8 cellular contexts compared by ENCODE assay signal in genomic region chr17:27578718-27579085, GRCh38. TPM values are rescaled to one million over a fixed set of nuclear protein-coding genes. Genes with fewer than 3 reads are reported as not detected.
A peak's percentile ranks its signal among the peaks of the same experiment; 100 is the strongest.
DNase-seq lines count a peak whose midpoint lies in the region; ATAC-seq, FAIRE-seq and TF ChIP-seq lines count a peak whose summit lies in the region.
"Had no signal": no experiment of that assay in that cellular context is flagged by ENCODE, and none has a peak within 500 bp of the region (broad histone marks: within the 10 kb centered on the region; RNA-seq: fewer than 3 reads in every experiment).

No MANE protein-coding gene starts in this region.

- peak; percentile 74 for DNase-seq in GM19240 (ENCODE audit: insufficient read length, low spot score)
- peak; percentile 58 for DNase-seq in activated CD4-positive, alpha-beta memory T cell treated with anti-CD3 and anti-CD28 coated beads, Interleukin-2, amount 10 ng/mL, durations not matched to agents 7 days and 5 days
- DNase-seq in natural killer cell treated with Interleukin-12 subunit alpha and Interleukin-12 subunit beta and Interleukin-15 and Interleukin-18, amount 100 ng/mL, for 72 hours (ENCODE audit: low spot score) = no peak
- no peak for DNase-seq in NCI-H2081 (lab: John Stamatoyannopoulos, UW)
- DNase-seq in D721Med (ENCODE audit: insufficient read length, low spot score) = no peak
- DNase-seq in NCI-H2171 treated with DMSO at 0.1 percent for 48 hours (lab: John Stamatoyannopoulos, UW) = no peak

- H3K36me3 Mint-ChIP-seq in activated CD4-positive, alpha-beta memory T cell treated with anti-CD3 and anti-CD28 coated beads, Interleukin-2, amount 10 ng/mL, durations not matched to agents 7 days and 5 days (ENCODE audit: low read depth) = peaks cover 7% of the 10 kb centered on the region
- peaks cover 5% of the 10 kb centered on the region for H3K36me3 Mint-ChIP-seq in natural killer cell treated with Interleukin-12 subunit alpha and Interleukin-12 subunit beta and Interleukin-15 and Interleukin-18, amount 100 ng/mL, for 72 hours

- no peak for TF ChIP-seq CTCF in D721Med (IDR thresholded peaks at IDR 0.05; ENCODE audit: insufficient read depth, missing control alignments)

- H3K9me3 Mint-ChIP-seq in activated CD4-positive, alpha-beta memory T cell treated with anti-CD3 and anti-CD28 coated beads, Interleukin-2, amount 10 ng/mL, durations not matched to agents 7 days and 5 days = no peaks in the 10 kb centered on the region
- no peaks in the 10 kb centered on the region for H3K9me3 Mint-ChIP-seq in natural killer cell treated with Interleukin-12 subunit alpha and Interleukin-12 subunit beta and Interleukin-15 and Interleukin-18, amount 100 ng/mL, for 72 hours

- H3K4me3 Mint-ChIP-seq in activated CD4-positive, alpha-beta memory T cell treated with anti-CD3 and anti-CD28 coated beads, Interleukin-2, amount 10 ng/mL, durations not matched to agents 7 days and 5 days = no peak overlapping the region
- peak overlapping the region; percentile 61 for H3K4me3 Mint-ChIP-seq in natural killer cell treated with Interleukin-12 subunit alpha and Interleukin-12 subunit beta and Interleukin-15 and Interleukin-18, amount 100 ng/mL, for 72 hours

- FAIRE-seq in D721Med (lab: Jason Lieb, UNC) = no peak
- FAIRE-seq: keratinocyte had no signal

- no peaks in the 10 kb centered on the region for H3K27me3 Mint-ChIP-seq in activated CD4-positive, alpha-beta memory T cell treated with anti-CD3 and anti-CD28 coated beads, Interleukin-2, amount 10 ng/mL, durations not matched to agents 7 days and 5 days
- no peaks in the 10 kb centered on the region for H3K27me3 Mint-ChIP-seq in natural killer cell treated with Interleukin-12 subunit alpha and Interleukin-12 subunit beta and Interleukin-15 and Interleukin-18, amount 100 ng/mL, for 72 hours

- peaks cover 70% of the 10 kb centered on the region for H3K4me1 Mint-ChIP-seq in activated CD4-positive, alpha-beta memory T cell treated with anti-CD3 and anti-CD28 coated beads, Interleukin-2, amount 10 ng/mL, durations not matched to agents 7 days and 5 days
- peaks cover 57 to 65% of the 10 kb centered on the region in 2 donors for H3K4me1 Mint-ChIP-seq in natural killer cell treated with Interleukin-12 subunit alpha and Interleukin-12 subunit beta and Interleukin-15 and Interleukin-18, amount 100 ng/mL, for 72 hours (ENCODE audit: low read depth in 2 of 2)

- peak overlapping the region; percentile 67 for H3K27ac Mint-ChIP-seq in activated CD4-positive, alpha-beta memory T cell treated with anti-CD3 and anti-CD28 coated beads, Interleukin-2, amount 10 ng/mL, durations not matched to agents 7 days and 5 days
- peak overlapping the region; percentile 84 to 85 for H3K27ac Mint-ChIP-seq in natural killer cell treated with Interleukin-12 subunit alpha and Interleukin-12 subunit beta and Interleukin-15 and Interleukin-18, amount 100 ng/mL, for 72 hours

- POLR2A ChIA-PET in activated CD4-positive, alpha-beta memory T cell treated with anti-CD3 and anti-CD28 coated beads, Interleukin-2, amount 10 ng/mL, durations not matched to agents 7 days and 5 days (lab: Charles Lee) = interaction anchor here (0.7 to 1.4 kb wide), 5 partner anchors 10 to 34 kb away, joined by 3 to 6 read pairs (median 3); no protein-coding TSS in a partner anchor

- peak; percentile 87 for ATAC-seq in HG02973 (IDR thresholded peaks at IDR 0.05; ENCODE audit: unreplicated experiment)
- peak; percentile 70 to 74 for ATAC-seq in natural killer cell treated with Interleukin-12 subunit alpha and Interleukin-12 subunit beta and Interleukin-15 and Interleukin-18, amount 100 ng/mL, for 72 hours

- CTCF ChIA-PET in activated CD4-positive, alpha-beta memory T cell treated with anti-CD3 and anti-CD28 coated beads, Interleukin-2, amount 10 ng/mL, durations not matched to agents 7 days and 5 days (lab: Charles Lee) = interaction anchor here (0.8 to 4.6 kb wide), 6 partner anchors 9 to 123 kb away, joined by 3 to 42 read pairs (median 4); partner anchors contain the start of gene KSR1

RNA-seq across cellular contexts. Expression of gene LGALS9, which starts 52.3 kb away (rescaled TPM):
- total RNA-seq in activated CD4-positive, alpha-beta memory T cell treated with anti-CD3 and anti-CD28 coated beads, Interleukin-2, amount 10 ng/mL, durations not matched to agents 7 days and 5 days = 100 to 1,000 TPM; 238 to 240 TPM
- total RNA-seq in natural killer cell treated with Interleukin-12 subunit alpha and Interleukin-12 subunit beta and Interleukin-15 and Interleukin-18, amount 100 ng/mL, for 72 hours = 10 to 100 TPM; 19.9 to 29.6 TPM

Comparison
In these comparisons a context has a peak if more than half of its experiments do, and no peak if none do; other contexts are left out.
1. DNase-seq: peak in GM19240 (single experiment) and activated CD4-positive, alpha-beta memory T cell treated with anti-CD3 and anti-CD28 coated beads, Interleukin-2, amount 10 ng/mL, durations not matched to agents 7 days and 5 days (single experiment); none in natural killer cell treated with Interleukin-12 subunit alpha and Interleukin-12 subunit beta and Interleukin-15 and Interleukin-18, amount 100 ng/mL, for 72 hours (single experiment), NCI-H2081 (0 of 2), D721Med (single experiment) and NCI-H2171 treated with DMSO at 0.1 percent for 48 hours (single experiment).
2. RNA of gene LGALS9, which starts 52.3 kb away (total RNA-seq): 238 to 240 TPM in activated CD4-positive, alpha-beta memory T cell treated with anti-CD3 and anti-CD28 coated beads, Interleukin-2, amount 10 ng/mL, durations not matched to agents 7 days and 5 days; 19.9 to 29.6 TPM in natural killer cell treated with Interleukin-12 subunit alpha and Interleukin-12 subunit beta and Interleukin-15 and Interleukin-18, amount 100 ng/mL, for 72 hours; every median in the first group is over 4 times any median in the second.